ENCODE assay signal across 10 cellular contexts in the genomic region with DNA sequence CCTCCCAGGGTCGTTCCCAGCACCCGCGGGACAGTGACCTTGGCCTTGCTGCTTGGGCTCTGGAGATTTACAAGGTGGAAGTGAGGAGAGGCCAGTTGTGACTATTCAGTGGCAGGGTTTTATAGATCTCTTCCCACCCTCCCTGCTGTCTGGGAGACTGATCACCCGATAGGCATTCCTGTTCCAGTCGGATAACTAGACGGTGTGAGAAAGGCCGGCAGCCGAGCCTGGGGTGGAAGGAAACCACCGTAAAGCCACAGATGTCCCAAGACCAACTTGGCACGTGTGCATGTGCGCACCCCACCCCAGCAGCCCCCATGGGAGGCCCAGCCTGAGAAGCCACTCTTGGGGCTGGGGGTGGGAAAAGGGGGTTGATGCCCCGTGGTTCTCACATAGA.
DNase-seq lines count a peak whose midpoint lies in the region; ATAC-seq and TF ChIP-seq lines count a peak whose summit lies in the region.
"Had no signal": no experiment of that assay in that cellular context is flagged by ENCODE, and none has a peak within 500 bp of the region (broad histone marks: within the 10 kb centered on the region; RNA-seq: fewer than 3 reads in every experiment).

No MANE protein-coding gene starts in this region.

- peak overlapping the region; percentile 13 for H3K9ac ChIP-seq in endodermal cell (ENCODE audit: extremely low read depth, low read length, poor library complexity, severe bottlenecking)

- TF ChIP-seq CTCF in natural killer cell (IDR thresholded peaks at IDR 0.05) (no peak), endodermal cell (conservative IDR thresholded peaks at IDR 0.05) (no peak), nephron (IDR thresholded peaks at IDR 0.05; ENCODE audit: unreplicated experiment in 3 of 3) (no peak)

- H3K4me1 Mint-ChIP-seq in natural killer cell (peaks cover 23 to 40% of the 10 kb centered on the region in 2 donors), endodermal cell (peaks cover 14% of the 10 kb centered on the region), nephron (peaks cover 84% of the 10 kb centered on the region)
- H3K4me1 Mint-ChIP-seq in natural killer cell treated with Interleukin-12 subunit alpha and Interleukin-12 subunit beta and Interleukin-15 and Interleukin-18, amount 100 ng/mL, for 72 hours (ENCODE audit: low read depth in 2 of 2): peaks cover 14 to 15% of the 10 kb centered on the region in 2 donors

- ATAC-seq in natural killer cell: no peak
- no peak for ATAC-seq in natural killer cell treated with Interleukin-12 subunit alpha and Interleukin-12 subunit beta and Interleukin-15 and Interleukin-18, amount 100 ng/mL, for 72 hours
- ATAC-seq in aorta (ENCODE audit: low FRiP score): peak; percentile 20

- peak overlapping the region; percentile 91 for H3K27ac ChIP-seq in endodermal cell (ENCODE audit: low read depth, low read length)
- H3K27ac ChIP-seq in aorta (ENCODE audit: low read depth in 1 of 2, low read length in 2 of 2): peak overlapping the region; percentile 62 to 75

- DNase-seq in natural killer cell (no peak), endodermal cell (no peak), aorta (peak; percentile 53 to 75), GDM1 (lab: John Stamatoyannopoulos, UW) (no peak), iPS-NIHi7 (ENCODE audit: extremely low spot score) (no peak), HPDE6-E6E7 (ENCODE audit: extremely low spot score) (no peak)
- no peak for DNase-seq in natural killer cell treated with Interleukin-12 subunit alpha and Interleukin-12 subunit beta and Interleukin-15 and Interleukin-18, amount 100 ng/mL, for 72 hours (ENCODE audit: low spot score)
- DNase-seq: stimulated activated CD4-positive, alpha-beta T cell treated with anti-CD3 and anti-CD28 coated beads, Interleukin-4, amount 100 ng/mL, for 1 hour had no signal

- no peaks in the 10 kb centered on the region for H3K36me3 Mint-ChIP-seq in natural killer cell
- H3K36me3 Mint-ChIP-seq in natural killer cell treated with Interleukin-12 subunit alpha and Interleukin-12 subunit beta and Interleukin-15 and Interleukin-18, amount 100 ng/mL, for 72 hours: no peaks in the 10 kb centered on the region
- peaks cover 21% of the 10 kb centered on the region for H3K36me3 Mint-ChIP-seq in endodermal cell (ENCODE audit: low read depth)
- H3K36me3 Mint-ChIP-seq in nephron (ENCODE audit: low read depth): peaks cover 37% of the 10 kb centered on the region

- no peaks in the 10 kb centered on the region for H3K27me3 ChIP-seq in endodermal cell (ENCODE audit: control insufficient read depth, insufficient read depth, low read length, poor library complexity, severe bottlenecking)
- no peaks in the 10 kb centered on the region for H3K27me3 ChIP-seq in aorta (ENCODE audit: control insufficient read depth in 1 of 2, insufficient read depth in 2 of 2, low read length in 1 of 2)
- H3K27me3 ChIP-seq: BE2C had no signal

- H3K36me3 ChIP-seq in endodermal cell (ENCODE audit: control insufficient read depth, insufficient read depth, low read length): no peaks in the 10 kb centered on the region
- no peaks in the 10 kb centered on the region for H3K36me3 ChIP-seq in aorta (ENCODE audit: control insufficient read depth in 1 of 2, insufficient read depth in 2 of 2, low read length in 1 of 2)

- peak overlapping the region in 1 of 2 donors; percentile 76 for H3K27ac Mint-ChIP-seq in natural killer cell
- H3K27ac Mint-ChIP-seq in natural killer cell treated with Interleukin-12 subunit alpha and Interleukin-12 subunit beta and Interleukin-15 and Interleukin-18, amount 100 ng/mL, for 72 hours: no peak overlapping the region
- peak overlapping the region; percentile 79 for H3K27ac Mint-ChIP-seq in endodermal cell
- H3K27ac Mint-ChIP-seq in nephron: peak overlapping the region; percentile 91 to 98 (median 92)

- peak overlapping the region; percentile 38 for H3K4me3 Mint-ChIP-seq in natural killer cell
- H3K4me3 Mint-ChIP-seq in natural killer cell treated with Interleukin-12 subunit alpha and Interleukin-12 subunit beta and Interleukin-15 and Interleukin-18, amount 100 ng/mL, for 72 hours: no peak overlapping the region
- no peak overlapping the region for H3K4me3 Mint-ChIP-seq in endodermal cell
- H3K4me3 Mint-ChIP-seq in nephron: peak overlapping the region in 2 of 3 experiments; percentile 1 to 33

- 89 to 92% methylated on average over 10 to 12 of the region's 12 CpGs for WGBS in endodermal cell (ENCODE audit: insufficient coverage in 1 of 2, insufficient read length in 1 of 2), 2 experiments
- 19 to 22% methylated on average over 12 of the region's 12 CpGs for WGBS in aorta, 2 donors

- intact Hi-C loops in natural killer cell (cut with micrococcal nuclease) (no loop called here), aorta (cut with DNase I) (no loop called here)

- H3K4me3 ChIP-seq in endodermal cell (ENCODE audit: low read length) (no peak overlapping the region), aorta (ENCODE audit: low read length in 2 of 2) (no peak overlapping the region)

- no peaks in the 10 kb centered on the region for H3K9me3 ChIP-seq in endodermal cell (ENCODE audit: control insufficient read depth, low read length)
- H3K9me3 ChIP-seq in aorta (ENCODE audit: control insufficient read depth, low read length): no peaks in the 10 kb centered on the region
- H3K9me3 ChIP-seq: BE2C had no signal

- H3K9me3 Mint-ChIP-seq in natural killer cell (no peaks in the 10 kb centered on the region), endodermal cell (no peaks in the 10 kb centered on the region), nephron (no peaks in the 10 kb centered on the region)
- no peaks in the 10 kb centered on the region for H3K9me3 Mint-ChIP-seq in natural killer cell treated with Interleukin-12 subunit alpha and Interleukin-12 subunit beta and Interleukin-15 and Interleukin-18, amount 100 ng/mL, for 72 hours

- H3K4me1 ChIP-seq in endodermal cell (ENCODE audit: control insufficient read depth, insufficient read depth, low read length) (peaks cover 13% of the 10 kb centered on the region), aorta (ENCODE audit: control insufficient read depth in 1 of 2, insufficient read depth in 2 of 2, low read length in 2 of 2) (peaks cover 0 to 9% of the 10 kb centered on the region in 2 donors)

- H3K27me3 Mint-ChIP-seq in natural killer cell (ENCODE audit: low read depth in 2 of 2): no peaks in the 10 kb centered on the region
- no peaks in the 10 kb centered on the region for H3K27me3 Mint-ChIP-seq in natural killer cell treated with Interleukin-12 subunit alpha and Interleukin-12 subunit beta and Interleukin-15 and Interleukin-18, amount 100 ng/mL, for 72 hours
- H3K27me3 Mint-ChIP-seq in endodermal cell (ENCODE audit: insufficient read depth): no peaks in the 10 kb centered on the region
- no peaks in the 10 kb centered on the region for H3K27me3 Mint-ChIP-seq in nephron (ENCODE audit: low read depth)

Comparison
In these comparisons a context has a peak if more than half of its experiments do, and no peak if none do; other contexts are left out.
1. H3K4me3 Mint-ChIP-seq: peak in natural killer cell (single experiment) and nephron (2 of 3); none in natural killer cell treated with Interleukin-12 subunit alpha and Interleukin-12 subunit beta and Interleukin-15 and Interleukin-18, amount 100 ng/mL, for 72 hours (single experiment) and endodermal cell (single experiment).
2. DNase-seq: peak in aorta (2 of 2); none in natural killer cell (single experiment), natural killer cell treated with Interleukin-12 subunit alpha and Interleukin-12 subunit beta and Interleukin-15 and Interleukin-18, amount 100 ng/mL, for 72 hours (single experiment), endodermal cell (single experiment), GDM1 (single experiment), iPS-NIHi7 (single experiment) and HPDE6-E6E7 (single experiment).
3. H3K27ac Mint-ChIP-seq: peak in endodermal cell (single experiment) and nephron (3 of 3); none in natural killer cell treated with Interleukin-12 subunit alpha and Interleukin-12 subunit beta and Interleukin-15 and Interleukin-18, amount 100 ng/mL, for 72 hours (0 of 2).